ENCODE assay signal across 8 cellular contexts in genomic region chr16:22296225-22297113, GRCh38. TPM values are rescaled to one million over a fixed set of nuclear protein-coding genes. Genes with fewer than 3 reads are reported as not detected.
DNase-seq lines count a peak whose midpoint lies in the region; FAIRE-seq and TF ChIP-seq lines count a peak whose summit lies in the region.

No MANE protein-coding gene starts in this region.

- H3K27ac ChIP-seq in HUES64 (ENCODE audit: low read depth, low read length) = no peak overlapping the region
- no peak overlapping the region for H3K27ac ChIP-seq in iPS DF 6.9 (ENCODE audit: low read length)
- H3K27ac ChIP-seq in small intestine (ENCODE audit: low read depth in 1 of 2, low read length in 1 of 2) = peak overlapping the region in 1 of 2 donors; percentile 35

- peak overlapping the region; percentile 60 for H3K9ac ChIP-seq in HUES64 (ENCODE audit: low read depth, low read length)

- TF ChIP-seq POLR2A in GM12891 (IDR thresholded peaks at IDR 0.05; ENCODE audit: low read depth, low read length) = no peak; the same call in 1 of the 2 replicates

- 0 out of 2 replicates have a peak, but pooled peaks cover 3% of the 10 kb centered on the region for H3K36me3 ChIP-seq in HUES64 (ENCODE audit: insufficient read depth, low read length)
- 0 out of 2 replicates have a peak, but pooled peaks cover 3% of the 10 kb centered on the region for H3K36me3 ChIP-seq in iPS DF 6.9 (ENCODE audit: control insufficient read depth, insufficient read depth, low read length)
- H3K36me3 ChIP-seq in small intestine (ENCODE audit: control insufficient read depth in 2 of 2, insufficient read depth in 2 of 2, low read length in 2 of 2) = no peaks in the 10 kb centered on the region

- 8% methylated on average over 15 of the region's 17 CpGs for WGBS in HUES64
- WGBS in iPS DF 6.9 (ENCODE audit: insufficient coverage, insufficient read length) = no CpG with 5 or more reads among the region's 17 CpGs
- WGBS in small intestine, 3 donors = 1 to 4% (median 2%) methylated on average over 17 of the region's 17 CpGs

- no peak for FAIRE-seq in small intestine (lab: Jason Lieb, UNC)
- FAIRE-seq in GM12891 (lab: Jason Lieb, UNC) = no peak

- no peaks in the 10 kb centered on the region for H3K4me1 ChIP-seq in HUES64 (ENCODE audit: insufficient read depth, low read length)
- H3K4me1 ChIP-seq in iPS DF 6.9 (ENCODE audit: control insufficient read depth, insufficient read depth, low read length) = no peaks in the 10 kb centered on the region
- peaks cover 2 to 5% of the 10 kb centered on the region in 2 donors for H3K4me1 ChIP-seq in small intestine (ENCODE audit: control insufficient read depth in 2 of 2, insufficient read depth in 1 of 2, low read depth in 1 of 2, low read length in 1 of 2)

- H3K4me3 ChIP-seq in HUES64 (ENCODE audit: low read length) (peak overlapping the region; percentile 84), iPS DF 6.9 (ENCODE audit: low read length) (peak overlapping the region; percentile 67; the same call in 1 of the 2 replicates), small intestine (ENCODE audit: low read depth in 1 of 2, low read length in 2 of 2) (peak overlapping the region; percentile 40 to 57)

- H3K9me3 ChIP-seq in HUES64 (ENCODE audit: insufficient read depth, low read depth, low read length) = no peaks in the 10 kb centered on the region
- no peaks in the 10 kb centered on the region for H3K9me3 ChIP-seq in iPS DF 6.9 (ENCODE audit: control insufficient read depth, insufficient read depth, low read length)
- no peaks in the 10 kb centered on the region for H3K9me3 ChIP-seq in small intestine (ENCODE audit: control insufficient read depth, low read depth)

- DNase-seq in ELR (ENCODE audit: low read depth) (peak; percentile 28), iPS DF 6.9 (ENCODE audit: low read depth, low spot score) (no peak), small intestine (peak; percentile 24), SKM-1 (lab: John Stamatoyannopoulos, UW; ENCODE audit: unreplicated experiment) (no peak), GM12891 (ENCODE audit: insufficient read length, low spot score) (no peak), activated gamma-delta T cell treated with Interleukin-2 at 50 U/mL for 16 hours (no peak)
- peak; percentile 40 to 42 for DNase-seq in activated T-cell treated with anti-CD3 and anti-CD28 coated beads, Interleukin-2, amount 50 U/mL, for 48 hours

- H3K27me3 ChIP-seq in HUES64 (ENCODE audit: insufficient read depth, low read length) (no peaks in the 10 kb centered on the region), iPS DF 6.9 (ENCODE audit: control insufficient read depth, insufficient read depth, low read length) (no peaks in the 10 kb centered on the region), small intestine (ENCODE audit: control insufficient read depth in 2 of 2, insufficient read depth in 2 of 2, low read length in 2 of 2) (no peaks in the 10 kb centered on the region)

TF ChIP-seq in GM12891, 5 proteins besides CTCF, POLR2A, EP300 and RAD21:
- TF ChIP-seq PAX5 (IDR thresholded peaks at IDR 0.05; ENCODE audit: insufficient read depth, low read length, severe bottlenecking) (no peak), TAF1 (IDR thresholded peaks at IDR 0.05; ENCODE audit: low read depth, low read length) (no peak), SPI1 (IDR thresholded peaks at IDR 0.05; ENCODE audit: low read depth, low read length) (no peak), POU2F2 (IDR thresholded peaks at IDR 0.05; ENCODE audit: low read depth, low read length) (no peak)

RNA-seq across cellular contexts. Expression of gene POLR3E, which starts 0.7 kb away (rescaled TPM):
- polyA plus RNA-seq in HUES64 (2013, experiment 1 of 2) = 37.1 TPM
- polyA plus RNA-seq in HUES64 (2013, experiment 2 of 2) = 33.0 TPM
- 10 to 100 TPM; 14.3 to 22.9 (median 19.7) TPM for polyA plus RNA-seq in small intestine
- polyA plus RNA-seq in GM12891 (2012; ENCODE audit: low read depth, missing spikeins) = 19.1 TPM

Comparison
In these comparisons a context has a peak if more than half of its experiments do, and no peak if none do; other contexts are left out.
1. DNase-seq: peak in ELR (single experiment), activated T-cell treated with anti-CD3 and anti-CD28 coated beads, Interleukin-2, amount 50 U/mL, for 48 hours (2 of 2) and small intestine (single experiment); none in iPS DF 6.9 (single experiment), SKM-1 (single experiment), GM12891 (single experiment) and activated gamma-delta T cell treated with Interleukin-2 at 50 U/mL for 16 hours (single experiment).
2. Peak in every context shown above with its lines, with median percentiles within 50 percentile points of each other: H3K4me3 ChIP-seq.